8 cellular contexts compared by ENCODE assay signal in the genomic region with DNA sequence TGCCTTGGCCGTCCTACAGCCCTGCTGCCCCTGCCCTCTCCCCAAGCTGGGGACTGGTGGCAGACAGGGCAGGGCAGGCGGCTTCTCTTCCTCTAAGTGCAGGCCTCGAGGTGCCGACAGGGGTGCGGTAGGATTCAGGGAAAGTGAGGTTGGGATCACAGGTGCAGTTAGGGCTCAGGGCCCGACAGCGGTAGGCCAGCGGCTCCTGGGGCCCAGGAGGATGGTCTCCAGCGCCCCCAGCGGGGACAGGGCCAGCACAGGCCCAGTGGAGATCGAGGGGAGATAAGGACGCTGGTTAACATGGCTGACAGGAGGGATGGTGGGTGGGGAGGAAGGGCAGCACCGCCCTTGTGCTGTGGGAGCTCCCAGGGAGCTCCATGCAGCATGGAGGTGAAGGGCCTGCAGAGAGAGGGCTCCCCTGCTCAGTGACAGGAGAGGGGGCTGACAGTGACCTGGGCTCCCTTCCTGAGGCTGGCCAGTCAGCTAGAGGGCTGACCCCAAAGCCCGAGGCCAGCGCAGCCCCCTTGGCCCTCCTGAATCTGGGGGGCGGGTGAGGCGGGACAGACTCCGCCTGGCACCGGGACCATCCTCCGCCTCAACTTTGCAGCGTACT. TPM values are rescaled to one million over a fixed set of nuclear protein-coding genes. Genes with fewer than 3 reads are reported as not detected.
DNase-seq lines count a peak whose midpoint lies in the region; ATAC-seq, FAIRE-seq and TF ChIP-seq lines count a peak whose summit lies in the region.

No MANE protein-coding gene starts in this region.

- TF ChIP-seq CTCF in D721Med (IDR thresholded peaks at IDR 0.05; ENCODE audit: insufficient read depth, missing control alignments) (peak; percentile 37), activated B cell treated with CpG ODN at 0.5 μM for 24 hours (IDR thresholded peaks at IDR 0.05) (no peak), heart right ventricle (IDR thresholded peaks at IDR 0.05) (peak in 8 of 9 donors; percentile 32 to 60 (median 46))

- H2AFZ ChIP-seq in Karpas-422 (ENCODE audit: low read length), result no peak overlapping the region

- H3K36me3 Mint-ChIP-seq in activated B cell treated with CpG ODN at 0.5 μM for 24 hours (ENCODE audit: low read depth), result no peaks in the 10 kb centered on the region

- H3K9me2 ChIP-seq in Karpas-422 (replicated peaks; ENCODE audit: insufficient read depth, low read length), result no peaks in the 10 kb centered on the region

- H3K4me1 Mint-ChIP-seq in activated B cell treated with CpG ODN at 0.5 μM for 24 hours, result peaks cover 68% of the 10 kb centered on the region

- H3K27ac Mint-ChIP-seq in activated B cell treated with CpG ODN at 0.5 μM for 24 hours, result peak overlapping the region; percentile 81

- H3K9ac ChIP-seq in Karpas-422 (ENCODE audit: low read length), result peak overlapping the region; percentile 95

- no peak overlapping the region for H3K27ac ChIP-seq in Karpas-422 (ENCODE audit: low read length)
- peak overlapping the region; percentile 25 to 100 (median 96) for H3K27ac ChIP-seq in heart right ventricle

- H3K9me3 Mint-ChIP-seq in activated B cell treated with CpG ODN at 0.5 μM for 24 hours, result no peaks in the 10 kb centered on the region

- FAIRE-seq in D721Med (lab: Jason Lieb, UNC), result no peak

- H3K4me3 ChIP-seq in Karpas-422 (ENCODE audit: low read length), result peak overlapping the region; percentile 94; the same call in 1 of the 2 replicates
- H3K4me3 ChIP-seq in heart right ventricle, result peak overlapping the region in 9 of 10 donors; percentile 47 to 89 (median 69)

- WGBS in heart right ventricle, 2 donors, result 24 to 25% methylated on average over 21 of the region's 21 CpGs

- H3K79me2 ChIP-seq in Karpas-422 (ENCODE audit: low read length), result peaks cover 3% of the 10 kb centered on the region; the same call in 1 of the 2 replicates

- intact Hi-C loops in activated B cell treated with CpG ODN at 0.5 μM for 24 hours (cut with micrococcal nuclease) (no loop called here), heart right ventricle (cut with DNase I) (loop anchor here in 5 of 10 donors (2.0 to 10.0 kb wide), 5 partner anchors 39 to 291 kb away; partner anchors contain the start of genes MTA1 (in 1 of the 5) and TEX22 (in 1 of the 5))

- H3K27me3 Mint-ChIP-seq in activated B cell treated with CpG ODN at 0.5 μM for 24 hours, result no peaks in the 10 kb centered on the region

- peak overlapping the region; percentile 98 for H3K4me2 ChIP-seq in Karpas-422 (ENCODE audit: low read depth, low read length, poor library complexity, severe bottlenecking)

- H3K4me1 ChIP-seq in Karpas-422 (ENCODE audit: low read length), result peaks cover 68% of the 10 kb centered on the region
- H3K4me1 ChIP-seq in heart right ventricle, result peaks cover 70 to 95% (median 89%) of the 10 kb centered on the region in 9 donors

- H3K9me3 ChIP-seq in Karpas-422 (ENCODE audit: low read length), result no peaks in the 10 kb centered on the region
- H3K9me3 ChIP-seq in heart right ventricle, result no peaks in the 10 kb centered on the region

- H3K4me3 Mint-ChIP-seq in activated B cell treated with CpG ODN at 0.5 μM for 24 hours, result peak overlapping the region; percentile 82

- CTCF ChIA-PET in activated B cell treated with CpG ODN at 0.5 μM for 24 hours (lab: Charles Lee), result no interaction called here

- DNase-seq in D721Med (ENCODE audit: insufficient read length, low spot score) (no peak), Karpas-422 (peak; percentile 85), activated B cell treated with CpG ODN at 0.5 μM for 24 hours (peak; percentile 51), heart right ventricle (peak; percentile 58 to 61), NCI-H510A (lab: John Stamatoyannopoulos, UW) (no peak)
- peak; percentile 42 for DNase-seq in stimulated activated CD4-positive, alpha-beta T cell treated with anti-CD3 and anti-CD28 coated beads, Interleukin-4, amount 100 ng/mL, for 1 hour

- H3K27me3 ChIP-seq in Karpas-422 (ENCODE audit: low read length), result no peaks in the 10 kb centered on the region
- peaks cover 0 to 23% (median 0%) of the 10 kb centered on the region in 7 donors for H3K27me3 ChIP-seq in heart right ventricle

- POLR2A ChIA-PET in activated B cell treated with CpG ODN at 0.5 μM for 24 hours (lab: Charles Lee), result interaction anchor here (1.0 kb wide), 1 partner anchor 9 kb away, joined by 4 read pairs; no protein-coding TSS in a partner anchor

- ATAC-seq in activated B cell treated with CpG ODN at 0.5 μM for 24 hours (ENCODE audit: low read depth) (no peak), heart right ventricle (no peak), HG03378 (IDR thresholded peaks at IDR 0.05; ENCODE audit: unreplicated experiment) (no peak), HG03457 (IDR thresholded peaks at IDR 0.05; ENCODE audit: unreplicated experiment) (no peak)

- peaks cover 11% of the 10 kb centered on the region; the same call in 1 of the 2 replicates for H4K20me1 ChIP-seq in Karpas-422 (ENCODE audit: insufficient read depth, low read depth, low read length)

- H3K36me3 ChIP-seq in Karpas-422 (ENCODE audit: insufficient read depth, low read length), result no peaks in the 10 kb centered on the region
- no peaks in the 10 kb centered on the region for H3K36me3 ChIP-seq in heart right ventricle

RNA-seq across cellular contexts. Expression of gene CRIP1, which starts 0.9 kb away (rescaled TPM):
- total RNA-seq in Karpas-422 (2014; rRNA removed; shearing (Covaris generic); ENCODE audit: low replicate concordance), result 140 and 285 TPM in 2 replicates
- total RNA-seq in activated B cell treated with CpG ODN at 0.5 μM for 24 hours (112 and 129 TPM in 2 replicates), heart right ventricle (100 to 1,000 TPM in 1 of 10 donors, 10 to 100 TPM in 9; 34.0 to 131 (median 51.0) TPM)
- 100 to 1,000 TPM; 149 to 170 TPM for polyA plus RNA-seq in heart right ventricle

RNA-seq across cellular contexts. Expression of gene TEDC1, which starts 5.2 kb away (rescaled TPM):
- total RNA-seq in Karpas-422 (2014; rRNA removed; shearing (Covaris generic); ENCODE audit: low replicate concordance), result 9.8 and 35.6 TPM in 2 replicates
- total RNA-seq in activated B cell treated with CpG ODN at 0.5 μM for 24 hours (16.7 and 18.1 TPM in 2 replicates), heart right ventricle (1 to 10 TPM; 2.3 to 5.2 (median 4.2) TPM)
- 10 to 100 TPM in 1 of 2 donors, 1 to 10 TPM in 1; 8.4 to 10.0 TPM for polyA plus RNA-seq in heart right ventricle

RNA-seq across cellular contexts. Expression of gene CRIP2, which starts 11.2 kb away (rescaled TPM):
- total RNA-seq in Karpas-422 (2014; rRNA removed; shearing (Covaris generic); ENCODE audit: low replicate concordance), result 0.45 TPM in 1 of 2 replicates, not detected in the other
- total RNA-seq in activated B cell treated with CpG ODN at 0.5 μM for 24 hours (2.9 and 3.0 TPM in 2 replicates), heart right ventricle (1,000 to 10,000 TPM in 3 of 10 donors, 100 to 1,000 TPM in 7; 731 to 1,223 (median 884) TPM)
- polyA plus RNA-seq in heart right ventricle, result 1,000 to 10,000 TPM; 1,120 to 1,194 TPM

RNA-seq across cellular contexts. Expression of gene TMEM121, which starts 40.6 kb away (rescaled TPM):
- total RNA-seq in Karpas-422 (2014; rRNA removed; shearing (Covaris generic); ENCODE audit: low replicate concordance), result 0.18 TPM in 1 of 2 replicates, not detected in the other
- total RNA-seq in activated B cell treated with CpG ODN at 0.5 μM for 24 hours (0.95 and 1.6 TPM in 2 replicates), heart right ventricle (1 to 10 TPM in 8 of 10 donors, under 1 TPM in 2; 0.93 to 2.3 (median 1.7) TPM)
- 1 to 10 TPM; 1.3 to 2.6 TPM for polyA plus RNA-seq in heart right ventricle

Comparison
In these comparisons a context has a peak if more than half of its experiments do, and no peak if none do; other contexts are left out.
1. DNase-seq: peak in Karpas-422 (single experiment), activated B cell treated with CpG ODN at 0.5 μM for 24 hours (single experiment), heart right ventricle (2 of 2) and stimulated activated CD4-positive, alpha-beta T cell treated with anti-CD3 and anti-CD28 coated beads, Interleukin-4, amount 100 ng/mL, for 1 hour (single experiment); none in D721Med (single experiment) and NCI-H510A (single experiment).
2. RNA of gene CRIP2, which starts 11.2 kb away (total RNA-seq): 731 to 1,223 TPM in heart right ventricle; 2.9 to 3.0 TPM in activated B cell treated with CpG ODN at 0.5 μM for 24 hours and 0.45 TPM in Karpas-422; every median in the first group is over 100 times any median in the second.